30 cellular contexts compared by ENCODE assay signal in genomic region chr20:53297154-53297529, GRCh38.
"Had no signal": no experiment of that assay in that cellular context is flagged by ENCODE, and none has a peak within 500 bp of the region (broad histone marks: within the 10 kb centered on the region; RNA-seq: fewer than 3 reads in every experiment).

No MANE protein-coding gene starts in this region.

- H3K79me2 ChIP-seq: parathyroid adenoma had no signal

- H3K9ac ChIP-seq: neural progenitor cell, parathyroid adenoma had no signal

- H3K4me3 ChIP-seq: neural progenitor cell, ovary, psoas muscle, skin epidermis, smooth muscle cell, spleen, thoracic aorta, thyroid gland, tibial nerve, upper lobe of left lung, vagina had no signal

- H3K9me3 ChIP-seq: ovary, psoas muscle, spleen, thoracic aorta, thyroid gland, tibial nerve, upper lobe of left lung, vagina had no signal

- H3K4me1 ChIP-seq: parathyroid adenoma, psoas muscle, thyroid gland, tibial nerve, upper lobe of left lung, vagina had no signal

- H2AFZ ChIP-seq: neural progenitor cell, parathyroid adenoma had no signal

- H3K27ac ChIP-seq: neural progenitor cell, ovary, parathyroid adenoma, psoas muscle, skin epidermis, spleen, thoracic aorta, thyroid gland, tibial nerve, upper lobe of left lung, vagina had no signal

- DNase-seq: naive B cell; naive thymus-derived CD8-positive, alpha-beta T cell; occipital lobe; ovary; posterior cingulate gyrus; psoas muscle; right cardiac atrium; spleen; stimulated activated CD4-positive, alpha-beta T cell treated with anti-CD3 and anti-CD28 coated beads, Interleukin-12 subunit alpha, Interleukin-12 subunit beta, amount 100 ng/mL, for 4 hours; stimulated activated CD4-positive, alpha-beta T cell treated with anti-CD3 and anti-CD28 coated beads, Interleukin-1b, Interleukin-23, amount 100 ng/mL, for 48 hours; stimulated activated CD4-positive, alpha-beta T cell treated with anti-CD3 and anti-CD28 coated beads, Interleukin-4, amount 100 ng/mL, for 1 hour; stimulated activated CD4-positive, alpha-beta T cell treated with anti-CD3 and anti-CD28 coated beads, Interleukin-4, amount 100 ng/mL, for 4 hours; stimulated activated CD8-positive, alpha-beta memory T cell treated with anti-CD3 and anti-CD28 coated beads, Interleukin-4, amount 100 ng/mL, for 48 hours; stimulated activated naive CD4-positive, alpha-beta T cell; stimulated activated naive CD8-positive, alpha-beta T cell treated with anti-CD3 and anti-CD28 coated beads, Interleukin-15, amount 100 ng/mL, for 72 hours; stimulated activated naive CD8-positive, alpha-beta T cell treated with anti-CD3 and anti-CD28 coated beads, Interleukin-15, Interleukin-2, amounts not matched to agents 100 U/mL and 50 U/mL, for 24 hours; thyroid gland; trophoblast cell; upper lobe of left lung had no signal

- FAIRE-seq: urothelium cell line had no signal

- ATAC-seq: naive thymus-derived CD8-positive, alpha-beta T cell; natural killer cell treated with Interleukin-12 subunit alpha and Interleukin-12 subunit beta and Interleukin-15 and Interleukin-18, amount 100 ng/mL, for 72 hours; psoas muscle; right cardiac atrium; sciatic nerve; stimulated activated memory B cell treated with anti-CD40 and anti-IgM and Interleukin-4, amounts not matched to agents 10 μg/mL and 1 μg/mL and 100 μg/mL, for 72 hours; stimulated activated naive CD8-positive, alpha-beta T cell treated with anti-CD3 and anti-CD28 coated beads, Interleukin-15, amount 100 ng/mL, for 72 hours; stimulated activated naive CD8-positive, alpha-beta T cell treated with anti-CD3 and anti-CD28 coated beads, Interleukin-15, Interleukin-2, amounts not matched to agents 100 U/mL and 50 U/mL, for 24 hours had no signal

- H3K27me3 ChIP-seq: neural progenitor cell, ovary, thyroid gland, tibial nerve, upper lobe of left lung, vagina had no signal

- H3K36me3 ChIP-seq: neural progenitor cell, ovary, spleen, thoracic aorta, thyroid gland, tibial nerve, upper lobe of left lung, vagina had no signal

- H3K4me2 ChIP-seq: neural progenitor cell had no signal
